17 cellular contexts compared by ENCODE assay signal in the genomic region with DNA sequence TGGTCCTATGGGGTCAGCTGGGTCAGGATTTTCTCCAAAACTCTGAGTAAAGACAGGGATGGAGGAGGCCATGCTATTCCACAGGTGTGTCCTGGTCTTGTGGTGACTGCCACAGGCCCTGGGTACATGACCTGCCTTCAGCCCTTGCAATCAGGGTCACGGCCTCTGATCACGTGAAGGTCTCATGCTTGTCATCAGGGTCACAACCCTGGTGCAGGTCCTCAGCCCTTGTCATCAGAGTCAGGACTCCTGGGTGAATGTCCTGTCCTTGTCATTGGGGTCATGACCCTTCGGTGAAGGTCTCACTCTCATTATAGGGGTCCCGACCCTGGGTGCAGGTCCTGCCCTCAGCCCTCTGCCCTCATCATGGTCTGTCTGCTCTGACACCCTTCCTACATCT. TPM values are rescaled to one million over a fixed set of nuclear protein-coding genes. Genes with fewer than 3 reads are reported as not detected.
DNase-seq lines count a peak whose midpoint lies in the region; ATAC-seq and TF ChIP-seq lines count a peak whose summit lies in the region.
"Had no signal": no experiment of that assay in that cellular context is flagged by ENCODE, and none has a peak within 500 bp of the region (broad histone marks: within the 10 kb centered on the region; RNA-seq: fewer than 3 reads in every experiment).

No MANE protein-coding gene starts in this region.

- intact Hi-C loops in activated CD4-positive, alpha-beta T cell treated with anti-CD3 and anti-CD28 coated beads for 36 hours (cut with DNase I, micrococcal nuclease), result no loop called here
- intact Hi-C loops in activated CD4-positive, alpha-beta T cell treated with anti-CD3 and anti-CD28 coated beads, Interleukin-2, amount 10 ng/mL, durations not matched to agents 24 days and 14 days (cut with micrococcal nuclease), result no loop called here

- no peak for TF ChIP-seq CTCF in neural crest cell (conservative IDR thresholded peaks at IDR 0.05)

- POLR2A ChIA-PET in activated CD4-positive, alpha-beta T cell treated with anti-CD3 and anti-CD28 coated beads for 36 hours (lab: Charles Lee), result no interaction called here

- no peaks in the 10 kb centered on the region for H3K36me3 Mint-ChIP-seq in activated CD4-positive, alpha-beta T cell treated with anti-CD3 and anti-CD28 coated beads for 36 hours (ENCODE audit: low read depth)
- H3K36me3 Mint-ChIP-seq in activated CD4-positive, alpha-beta T cell treated with anti-CD3 and anti-CD28 coated beads, Interleukin-2, amount 10 ng/mL, durations not matched to agents 24 days and 14 days (ENCODE audit: low read depth), result no peaks in the 10 kb centered on the region
- H3K36me3 Mint-ChIP-seq in neural crest cell (ENCODE audit: low read depth), result no peaks in the 10 kb centered on the region
- no peaks in the 10 kb centered on the region for H3K36me3 Mint-ChIP-seq in activated T-cell treated with anti-CD3 and anti-CD28 coated beads, Interleukin-2, amount 50 U/mL, for 72 hours (ENCODE audit: insufficient read depth in 2 of 2)

- CTCF ChIA-PET in activated CD4-positive, alpha-beta T cell treated with anti-CD3 and anti-CD28 coated beads for 36 hours (lab: Charles Lee), result interaction anchor here (0.9 to 6.4 kb wide), 5 partner anchors 20 to 203 kb away, joined by 3 to 115 read pairs (median 3); a partner anchor contains a TSS

- H3K9me3 Mint-ChIP-seq in activated CD4-positive, alpha-beta T cell treated with anti-CD3 and anti-CD28 coated beads for 36 hours (ENCODE audit: low read depth), result no peaks in the 10 kb centered on the region
- H3K9me3 Mint-ChIP-seq in activated CD4-positive, alpha-beta T cell treated with anti-CD3 and anti-CD28 coated beads, Interleukin-2, amount 10 ng/mL, durations not matched to agents 24 days and 14 days, result no peaks in the 10 kb centered on the region
- no peaks in the 10 kb centered on the region for H3K9me3 Mint-ChIP-seq in neural crest cell
- H3K9me3 Mint-ChIP-seq in activated T-cell treated with anti-CD3 and anti-CD28 coated beads, Interleukin-2, amount 50 U/mL, for 72 hours, result no peaks in the 10 kb centered on the region
- H3K9me3 Mint-ChIP-seq: CD4-positive, alpha-beta T cell; H9 had no signal

- H3K4me1 Mint-ChIP-seq in activated CD4-positive, alpha-beta T cell treated with anti-CD3 and anti-CD28 coated beads for 36 hours, result peaks cover 8% of the 10 kb centered on the region
- peaks cover 12% of the 10 kb centered on the region for H3K4me1 Mint-ChIP-seq in activated CD4-positive, alpha-beta T cell treated with anti-CD3 and anti-CD28 coated beads, Interleukin-2, amount 10 ng/mL, durations not matched to agents 24 days and 14 days
- H3K4me1 Mint-ChIP-seq in neural crest cell, result peaks cover 5% of the 10 kb centered on the region
- peaks cover 11% of the 10 kb centered on the region for H3K4me1 Mint-ChIP-seq in activated T-cell treated with anti-CD3 and anti-CD28 coated beads, Interleukin-2, amount 50 U/mL, for 72 hours (ENCODE audit: low read depth)

- peak overlapping the region; percentile 10 for H3K27ac Mint-ChIP-seq in activated CD4-positive, alpha-beta T cell treated with anti-CD3 and anti-CD28 coated beads for 36 hours
- H3K27ac Mint-ChIP-seq in activated CD4-positive, alpha-beta T cell treated with anti-CD3 and anti-CD28 coated beads, Interleukin-2, amount 10 ng/mL, durations not matched to agents 24 days and 14 days, result no peak overlapping the region
- peak overlapping the region; percentile 78 for H3K27ac Mint-ChIP-seq in neural crest cell (ENCODE audit: unreplicated experiment)
- H3K27ac Mint-ChIP-seq in activated T-cell treated with anti-CD3 and anti-CD28 coated beads, Interleukin-2, amount 50 U/mL, for 72 hours, result no peak overlapping the region
- H3K27ac Mint-ChIP-seq: CD4-positive, alpha-beta T cell; H9 had no signal

- H3K4me3 Mint-ChIP-seq in activated CD4-positive, alpha-beta T cell treated with anti-CD3 and anti-CD28 coated beads for 36 hours, result no peak overlapping the region
- H3K4me3 Mint-ChIP-seq in activated CD4-positive, alpha-beta T cell treated with anti-CD3 and anti-CD28 coated beads, Interleukin-2, amount 10 ng/mL, durations not matched to agents 24 days and 14 days, result no peak overlapping the region
- no peak overlapping the region for H3K4me3 Mint-ChIP-seq in neural crest cell
- no peak overlapping the region for H3K4me3 Mint-ChIP-seq in activated T-cell treated with anti-CD3 and anti-CD28 coated beads, Interleukin-2, amount 50 U/mL, for 72 hours
- H3K4me3 Mint-ChIP-seq: CD4-positive, alpha-beta T cell; H9 had no signal

- DNase-seq in activated CD4-positive, alpha-beta T cell treated with anti-CD3 and anti-CD28 coated beads for 36 hours, result no peak
- no peak for DNase-seq in activated CD4-positive, alpha-beta T cell treated with anti-CD3 and anti-CD28 coated beads, Interleukin-2, amount 10 ng/mL, durations not matched to agents 24 days and 14 days
- DNase-seq in left lobe of liver (ENCODE audit: low spot score), result peak; percentile 67
- DNase-seq in neural crest cell (ENCODE audit: low read depth, low spot score), result no peak
- DNase-seq in activated T-cell treated with anti-CD3 and anti-CD28 coated beads, Interleukin-2, amount 50 U/mL, for 72 hours, result no peak
- DNase-seq in NOMO-1 treated with dmso at 0.1 percent for 144 hours (lab: John Stamatoyannopoulos, UW; ENCODE audit: unreplicated experiment), result no peak
- DNase-seq: AML-193; Caco-2; CD4-positive, alpha-beta T cell; DMS79; GDM1; GOT3; H9 had no signal

- ATAC-seq in activated CD4-positive, alpha-beta T cell treated with anti-CD3 and anti-CD28 coated beads for 36 hours, result no peak
- ATAC-seq in left lobe of liver (peak; percentile 77), HG02938 (IDR thresholded peaks at IDR 0.05; ENCODE audit: unreplicated experiment) (no peak)
- no peak for ATAC-seq in activated T-cell treated with anti-CD3 and anti-CD28 coated beads, Interleukin-2, amount 50 U/mL, for 72 hours (replicated peaks in 1 of 2)
- ATAC-seq: A549 had no signal

- H3K27me3 Mint-ChIP-seq in activated CD4-positive, alpha-beta T cell treated with anti-CD3 and anti-CD28 coated beads for 36 hours, result no peaks in the 10 kb centered on the region
- peaks cover 2% of the 10 kb centered on the region for H3K27me3 Mint-ChIP-seq in activated CD4-positive, alpha-beta T cell treated with anti-CD3 and anti-CD28 coated beads, Interleukin-2, amount 10 ng/mL, durations not matched to agents 24 days and 14 days
- peaks cover 4% of the 10 kb centered on the region for H3K27me3 Mint-ChIP-seq in neural crest cell (ENCODE audit: low read depth)
- no peaks in the 10 kb centered on the region for H3K27me3 Mint-ChIP-seq in activated T-cell treated with anti-CD3 and anti-CD28 coated beads, Interleukin-2, amount 50 U/mL, for 72 hours (ENCODE audit: low read depth)
- H3K27me3 Mint-ChIP-seq: CD4-positive, alpha-beta T cell had no signal

RNA-seq across cellular contexts. Expression of a gene that starts 21.9 kb away (rescaled TPM):
- total RNA-seq in activated CD4-positive, alpha-beta T cell treated with anti-CD3 and anti-CD28 coated beads for 36 hours, result 100 to 1,000 TPM; 158 to 163 TPM
- 192 and 198 TPM in 2 replicates for total RNA-seq in activated CD4-positive, alpha-beta T cell treated with anti-CD3 and anti-CD28 coated beads, Interleukin-2, amount 10 ng/mL, durations not matched to agents 24 days and 14 days
- total RNA-seq in left lobe of liver (40.2 TPM), neural crest cell (104 and 109 TPM in 2 replicates)
- 100 to 1,000 TPM; 107 to 118 TPM for total RNA-seq in activated T-cell treated with anti-CD3 and anti-CD28 coated beads, Interleukin-2, amount 50 U/mL, for 72 hours

RNA-seq across cellular contexts. Expression of a gene that starts 24.2 kb away (rescaled TPM):
- not detected for total RNA-seq in activated CD4-positive, alpha-beta T cell treated with anti-CD3 and anti-CD28 coated beads for 36 hours
- not detected in 2 replicates for total RNA-seq in activated CD4-positive, alpha-beta T cell treated with anti-CD3 and anti-CD28 coated beads, Interleukin-2, amount 10 ng/mL, durations not matched to agents 24 days and 14 days
- total RNA-seq in left lobe of liver (5.8 TPM), neural crest cell (not detected in 2 replicates)
- total RNA-seq in activated T-cell treated with anti-CD3 and anti-CD28 coated beads, Interleukin-2, amount 50 U/mL, for 72 hours, result under 1 TPM in 1 of 2 donors, not detected in 1; 0.50 TPM
- total RNA-seq: Caco-2; CD4-positive, alpha-beta T cell; Daoy; HT-29 had no signal

RNA-seq across cellular contexts. Expression of a gene that starts 44.6 kb away (rescaled TPM):
- under 1 TPM; 0.14 to 0.21 TPM for total RNA-seq in activated CD4-positive, alpha-beta T cell treated with anti-CD3 and anti-CD28 coated beads for 36 hours
- total RNA-seq in activated CD4-positive, alpha-beta T cell treated with anti-CD3 and anti-CD28 coated beads, Interleukin-2, amount 10 ng/mL, durations not matched to agents 24 days and 14 days, result 0.09 and 0.31 TPM in 2 replicates
- total RNA-seq in left lobe of liver (0.05 TPM), neural crest cell (7.2 and 9.7 TPM in 2 replicates)
- under 1 TPM; 0.36 to 0.76 TPM for total RNA-seq in activated T-cell treated with anti-CD3 and anti-CD28 coated beads, Interleukin-2, amount 50 U/mL, for 72 hours

Comparison
In these comparisons a context has a peak if more than half of its experiments do, and no peak if none do; other contexts are left out.
1. H3K27ac Mint-ChIP-seq: peak in activated CD4-positive, alpha-beta T cell treated with anti-CD3 and anti-CD28 coated beads for 36 hours (single experiment) and neural crest cell (single experiment); none in activated CD4-positive, alpha-beta T cell treated with anti-CD3 and anti-CD28 coated beads, Interleukin-2, amount 10 ng/mL, durations not matched to agents 24 days and 14 days (single experiment) and activated T-cell treated with anti-CD3 and anti-CD28 coated beads, Interleukin-2, amount 50 U/mL, for 72 hours (single experiment).